ENCODE assay signal across 27 cellular contexts in genomic region chr17:74016504-74016903, GRCh38.
"Had no signal": no experiment of that assay in that cellular context is flagged by ENCODE, and none has a peak within 500 bp of the region (broad histone marks: within the 10 kb centered on the region; RNA-seq: fewer than 3 reads in every experiment).

No MANE protein-coding gene starts in this region.

- H3K4me1 ChIP-seq: ascending aorta, body of pancreas, Peyer's patch, SJSA1 had no signal

- H3K4me3 Mint-ChIP-seq: activated CD4-positive, alpha-beta T cell treated with anti-CD3 and anti-CD28 coated beads, Interleukin-2, amount 10 ng/mL, durations not matched to agents 24 days and 14 days; activated CD8-positive, alpha-beta memory T cell treated with anti-CD3 and anti-CD28 coated beads, Interleukin-2, amount 10 ng/mL, durations not matched to agents 7 days and 5 days; activated naive CD4-positive, alpha-beta T cell treated with anti-CD3 and anti-CD28 coated beads, Interleukin-2, amount 50 U/mL, for 24 hours; activated T-cell treated with anti-CD3 and anti-CD28 coated beads, Interleukin-2, amount 50 U/mL, for 24 hours; activated T-helper 1 cell treated with anti-CD3 and anti-CD28 coated beads, Interleukin-12 subunit alpha, Interleukin-12 subunit beta, Interleukin-2, Interleukin-4 antibody, amounts not matched to agents 30 ng/mL and 10 ng/mL and 1 ng/mL, durations not matched to agents 14 hours and 24 hours and 36 hours; central memory CD8-positive, alpha-beta T cell; T-helper 1 cell treated with Interleukin-12 subunit alpha and Interleukin-12 subunit beta and Interleukin-4 antibody, amounts not matched to agents 30 μg/mL and 1 μg/mL, for 36 hours; WTC11 had no signal

- DNase-seq: activated CD4-positive, alpha-beta T cell treated with anti-CD3 and anti-CD28 coated beads, Interleukin-2, amount 10 ng/mL, durations not matched to agents 24 days and 14 days; activated CD4-positive, alpha-beta T cell treated with anti-CD3 and anti-CD28 coated beads, Interleukin-2, amount 50 U/mL, for 48 hours; activated CD4-positive, CD25-positive, alpha-beta regulatory T cell treated with anti-CD3 and anti-CD28 coated beads, Interleukin-2, amount 50 U/mL, for 72 hours; activated CD8-positive, alpha-beta memory T cell treated with anti-CD3 and anti-CD28 coated beads, Interleukin-2, amount 10 ng/mL, durations not matched to agents 7 days and 5 days; activated effector memory CD4-positive, alpha-beta T cell treated with Interleukin-2 at 50 U/mL for 16 hours; activated naive CD4-positive, alpha-beta T cell; activated T-cell treated with anti-CD3 and anti-CD28 coated beads, Interleukin-2, amount 50 U/mL, for 24 hours; amniotic stem cell; body of pancreas; MM.1S; NCI-H1105 treated with DMSO at 0.1 percent for 48 hours; NCI-H1436 treated with DMSO at 0.1 percent for 48 hours; NCI-H2029; NCI-H2107; NCI-H345; NCI-H510A; OCI-M1; Peyer's patch; Right ventricle myocardium superior had no signal

- H3K36me3 ChIP-seq: ascending aorta, Peyer's patch, SJSA1 had no signal

- H3K27ac ChIP-seq: ascending aorta, body of pancreas, Peyer's patch, RWPE1, SJSA1 had no signal

- H3K36me3 Mint-ChIP-seq: activated CD8-positive, alpha-beta memory T cell treated with anti-CD3 and anti-CD28 coated beads, Interleukin-2, amount 10 ng/mL, durations not matched to agents 7 days and 5 days; activated naive CD4-positive, alpha-beta T cell treated with anti-CD3 and anti-CD28 coated beads, Interleukin-2, amount 50 U/mL, for 24 hours; WTC11 had no signal

- H3K27ac Mint-ChIP-seq: activated CD4-positive, alpha-beta T cell treated with anti-CD3 and anti-CD28 coated beads, Interleukin-2, amount 10 ng/mL, durations not matched to agents 24 days and 14 days; activated CD8-positive, alpha-beta memory T cell treated with anti-CD3 and anti-CD28 coated beads, Interleukin-2, amount 10 ng/mL, durations not matched to agents 7 days and 5 days; activated naive CD4-positive, alpha-beta T cell treated with anti-CD3 and anti-CD28 coated beads, Interleukin-2, amount 50 U/mL, for 24 hours; activated T-cell treated with anti-CD3 and anti-CD28 coated beads, Interleukin-2, amount 50 U/mL, for 24 hours; activated T-helper 1 cell treated with anti-CD3 and anti-CD28 coated beads, Interleukin-12 subunit alpha, Interleukin-12 subunit beta, Interleukin-2, Interleukin-4 antibody, amounts not matched to agents 30 ng/mL and 10 ng/mL and 1 ng/mL, durations not matched to agents 14 hours and 24 hours and 36 hours; T-helper 1 cell treated with Interleukin-12 subunit alpha and Interleukin-12 subunit beta and Interleukin-4 antibody, amounts not matched to agents 30 μg/mL and 1 μg/mL, for 36 hours; WTC11 had no signal

- ATAC-seq: activated CD8-positive, alpha-beta memory T cell treated with anti-CD3 and anti-CD28 coated beads, Interleukin-2, amount 10 ng/mL, durations not matched to agents 7 days and 5 days; body of pancreas; WTC11 had no signal

- H3K4me3 ChIP-seq: ascending aorta, body of pancreas, Peyer's patch, SJSA1 had no signal

- H3K27me3 ChIP-seq: ascending aorta, body of pancreas, Peyer's patch had no signal

- H3K9me3 ChIP-seq: ascending aorta, body of pancreas, Peyer's patch, SJSA1 had no signal

- H3K4me1 Mint-ChIP-seq: WTC11 had no signal

- H3K9me3 Mint-ChIP-seq: activated CD4-positive, alpha-beta T cell treated with anti-CD3 and anti-CD28 coated beads, Interleukin-2, amount 10 ng/mL, durations not matched to agents 24 days and 14 days; activated naive CD4-positive, alpha-beta T cell treated with anti-CD3 and anti-CD28 coated beads, Interleukin-2, amount 50 U/mL, for 24 hours; activated T-helper 1 cell treated with anti-CD3 and anti-CD28 coated beads, Interleukin-12 subunit alpha, Interleukin-12 subunit beta, Interleukin-2, Interleukin-4 antibody, amounts not matched to agents 30 ng/mL and 10 ng/mL and 1 ng/mL, durations not matched to agents 14 hours and 24 hours and 36 hours; central memory CD8-positive, alpha-beta T cell; T-helper 1 cell treated with Interleukin-12 subunit alpha and Interleukin-12 subunit beta and Interleukin-4 antibody, amounts not matched to agents 30 μg/mL and 1 μg/mL, for 36 hours; WTC11 had no signal
